9 cellular contexts compared by ENCODE assay signal in genomic region chr7:32070406-32071360, GRCh38. TPM values are rescaled to one million over a fixed set of nuclear protein-coding genes. Genes with fewer than 3 reads are reported as not detected.
A peak's percentile ranks its signal among the peaks of the same experiment; 100 is the strongest.
DNase-seq lines count a peak whose midpoint lies in the region; ATAC-seq and TF ChIP-seq lines count a peak whose summit lies in the region.
"Had no signal": no experiment of that assay in that cellular context is flagged by ENCODE, and none has a peak within 500 bp of the region (broad histone marks: within the 10 kb centered on the region; RNA-seq: fewer than 3 reads in every experiment).

Gene PDE1C (minus strand): TSS chr7:32070407.

- no peak for TF ChIP-seq CTCF in HFF-Myc (IDR thresholded peaks at IDR 0.05; ENCODE audit: low read depth, low read length, missing control alignments)
- no peak for TF ChIP-seq CTCF in chondrocyte (IDR thresholded peaks at IDR 0.05)

- H3K9me3 Mint-ChIP-seq in chondrocyte (ENCODE audit: low read depth) = no peaks in the 10 kb centered on the region
- H3K9me3 Mint-ChIP-seq: activated naive CD8-positive, alpha-beta T cell treated with anti-CD3 and anti-CD28 coated beads, Interleukin-2, amount 50 U/mL, for 24 hours had no signal

- H3K27ac ChIP-seq in subcutaneous abdominal adipose tissue (ENCODE audit: low read depth, low read length) = no peak within 1 kb of the TSS

- DNase-seq in HFF-Myc (ENCODE audit: extremely low read depth, low read depth) = no peak
- no peak for DNase-seq in chondrocyte (ENCODE audit: low spot score)
- peak; percentile 33 for DNase-seq in kidney tubule cell (ENCODE audit: low spot score)
- DNase-seq in HEK293T (ENCODE audit: extremely low spot score) = no peak
- no peak for DNase-seq in NCI-H2029 (lab: John Stamatoyannopoulos, UW)
- DNase-seq: activated naive CD8-positive, alpha-beta T cell treated with anti-CD3 and anti-CD28 coated beads, Interleukin-2, amount 50 U/mL, for 24 hours had no signal

- no peaks in the 10 kb centered on the region for H3K36me3 ChIP-seq in subcutaneous abdominal adipose tissue (ENCODE audit: control insufficient read depth in 5 of 5, insufficient read depth in 5 of 5, low read length in 5 of 5)

- peaks cover 0 to 11% (median 9%) of the 10 kb centered on the region in 5 donors for H3K4me1 ChIP-seq in subcutaneous abdominal adipose tissue (ENCODE audit: control insufficient read depth in 5 of 5, insufficient read depth in 5 of 5, low read length in 5 of 5)

- H3K27ac Mint-ChIP-seq in chondrocyte (ENCODE audit: unreplicated experiment) = peak within 1 kb of the TSS; percentile 84
- H3K27ac Mint-ChIP-seq: activated naive CD8-positive, alpha-beta T cell treated with anti-CD3 and anti-CD28 coated beads, Interleukin-2, amount 50 U/mL, for 24 hours had no signal

- H3K4me3 Mint-ChIP-seq in chondrocyte (ENCODE audit: unreplicated experiment) = peak within 1 kb of the TSS; percentile 90
- H3K4me3 Mint-ChIP-seq: activated naive CD8-positive, alpha-beta T cell treated with anti-CD3 and anti-CD28 coated beads, Interleukin-2, amount 50 U/mL, for 24 hours had no signal

- no peak within 1 kb of the TSS for H3K9ac ChIP-seq in subcutaneous abdominal adipose tissue (ENCODE audit: low read length in 5 of 5)

- POLR2A ChIA-PET in HEK293T (lab: Yijun Ruan, JAX) = no interaction called here

- peaks cover 55% of the 10 kb centered on the region for H3K4me1 Mint-ChIP-seq in chondrocyte (ENCODE audit: low read depth)
- H3K4me1 Mint-ChIP-seq: activated naive CD8-positive, alpha-beta T cell treated with anti-CD3 and anti-CD28 coated beads, Interleukin-2, amount 50 U/mL, for 24 hours had no signal

- no peaks in the 10 kb centered on the region for H3K9me3 ChIP-seq in subcutaneous abdominal adipose tissue (ENCODE audit: control insufficient read depth in 5 of 5, low read length in 5 of 5)

- no peaks in the 10 kb centered on the region for H3K36me3 Mint-ChIP-seq in chondrocyte (ENCODE audit: low read depth)

- peak within 1 kb of the TSS; percentile 51 for H3K4me3 ChIP-seq in HFF-Myc (replicated peaks; ENCODE audit: low read depth, low read length)
- peak within 1 kb of the TSS; percentile 32 to 61 (median 55) for H3K4me3 ChIP-seq in subcutaneous abdominal adipose tissue (ENCODE audit: low read depth in 1 of 5, low read length in 5 of 5)

- H3K27me3 ChIP-seq in subcutaneous abdominal adipose tissue (ENCODE audit: control insufficient read depth in 5 of 5, insufficient read depth in 4 of 5, low read length in 5 of 5) = peaks cover 5 to 48% (median 38%) of the 10 kb centered on the region in 5 donors

- CTCF ChIA-PET in HEK293T (lab: Yijun Ruan, JAX) = interaction anchor here (0.6 kb wide), 1 partner anchor 11 kb away, joined by 3 read pairs; no protein-coding TSS in a partner anchor

- no peaks in the 10 kb centered on the region for H3K27me3 Mint-ChIP-seq in chondrocyte (ENCODE audit: low read depth)

- ATAC-seq in activated CD4-positive, CD25-positive, alpha-beta regulatory T cell treated with anti-CD3 and anti-CD28 coated beads, Interleukin-2, amount 50 U/mL, for 24 hours = no peak
- ATAC-seq in HG02852 (IDR thresholded peaks at IDR 0.05; ENCODE audit: unreplicated experiment) = no peak
- ATAC-seq: activated naive CD8-positive, alpha-beta T cell treated with anti-CD3 and anti-CD28 coated beads, Interleukin-2, amount 50 U/mL, for 24 hours had no signal

TF ChIP-seq in HEK293T, 16 proteins besides CTCF, POLR2A, EP300 and RAD21:
- TF ChIP-seq FOXM1 (IDR thresholded peaks at IDR 0.05; ENCODE audit: borderline replicate concordance) (no peak), TARDBP (IDR thresholded peaks at IDR 0.05) (no peak), HDGF (IDR thresholded peaks at IDR 0.05; ENCODE audit: borderline replicate concordance) (no peak), SP1 (IDR thresholded peaks at IDR 0.05) (no peak), CTBP1 (IDR thresholded peaks at IDR 0.05; ENCODE audit: borderline replicate concordance) (no peak), ELF4 (IDR thresholded peaks at IDR 0.05) (no peak)

RNA-seq across cellular contexts. Expression of gene PDE1C, which starts in this region (rescaled TPM):
- total RNA-seq in chondrocyte = 53.2 to 54.6 TPM (median 53.5 TPM) in 3 replicates
